Comparison of ENCODE assay signal across 2 cellular contexts in genomic region chr5:37769108-37769507, GRCh38.
TF ChIP-seq lines count a peak whose summit lies in the region.

No MANE protein-coding gene starts in this region.

TF ChIP-seq in IMR-90, 13 proteins besides CTCF, POLR2A, EP300 and RAD21 (continued from another document):
- TF ChIP-seq MXI1 (IDR thresholded peaks at IDR 0.05; ENCODE audit: borderline replicate concordance, low read depth, low read length), result no peak

TF ChIP-seq in HepG2, 621 proteins besides CTCF, POLR2A, EP300 and RAD21:
- TF ChIP-seq ZNF512B (CRISPR knock-in tag; IDR thresholded peaks at IDR 0.05; ENCODE audit: borderline replicate concordance) (no peak), HNRNPK (IDR thresholded peaks at IDR 0.05; ENCODE audit: low read depth, low read length, poor library complexity, severe bottlenecking) (no peak), KAT2B (IDR thresholded peaks at IDR 0.05; ENCODE audit: borderline replicate concordance, low read depth, low read length) (no peak), ZNF337 (CRISPR knock-in tag; IDR thresholded peaks at IDR 0.05; ENCODE audit: borderline replicate concordance, low read depth) (no peak), ZNF547 (CRISPR knock-in tag; IDR thresholded peaks at IDR 0.05) (no peak), ZNF317 (CRISPR knock-in tag; IDR thresholded peaks at IDR 0.05) (no peak), PCBP1 (IDR thresholded peaks at IDR 0.05; ENCODE audit: borderline replicate concordance, low read depth, low read length) (no peak), ZBTB14 (CRISPR knock-in tag; IDR thresholded peaks at IDR 0.05) (no peak), ZBTB37 (CRISPR knock-in tag; IDR thresholded peaks at IDR 0.05) (no peak), ZNF605 (CRISPR knock-in tag; IDR thresholded peaks at IDR 0.05) (no peak), ATAD3A (CRISPR knock-in tag; IDR thresholded peaks at IDR 0.05) (no peak), MEIS1 (CRISPR knock-in tag; IDR thresholded peaks at IDR 0.05; ENCODE audit: borderline replicate concordance) (no peak), ZNF782 (CRISPR knock-in tag; IDR thresholded peaks at IDR 0.05; ENCODE audit: borderline replicate concordance) (no peak), SMYD3 (CRISPR knock-in tag; IDR thresholded peaks at IDR 0.05) (no peak), SMAD9 (CRISPR knock-in tag; IDR thresholded peaks at IDR 0.05) (no peak), ZNF12 (CRISPR knock-in tag; IDR thresholded peaks at IDR 0.05) (no peak), FLYWCH1 (CRISPR knock-in tag; IDR thresholded peaks at IDR 0.05) (no peak), REXO4 (CRISPR knock-in tag; IDR thresholded peaks at IDR 0.05; ENCODE audit: borderline replicate concordance) (no peak)
